ENCODE assay signal across 23 cellular contexts in the genomic region with DNA sequence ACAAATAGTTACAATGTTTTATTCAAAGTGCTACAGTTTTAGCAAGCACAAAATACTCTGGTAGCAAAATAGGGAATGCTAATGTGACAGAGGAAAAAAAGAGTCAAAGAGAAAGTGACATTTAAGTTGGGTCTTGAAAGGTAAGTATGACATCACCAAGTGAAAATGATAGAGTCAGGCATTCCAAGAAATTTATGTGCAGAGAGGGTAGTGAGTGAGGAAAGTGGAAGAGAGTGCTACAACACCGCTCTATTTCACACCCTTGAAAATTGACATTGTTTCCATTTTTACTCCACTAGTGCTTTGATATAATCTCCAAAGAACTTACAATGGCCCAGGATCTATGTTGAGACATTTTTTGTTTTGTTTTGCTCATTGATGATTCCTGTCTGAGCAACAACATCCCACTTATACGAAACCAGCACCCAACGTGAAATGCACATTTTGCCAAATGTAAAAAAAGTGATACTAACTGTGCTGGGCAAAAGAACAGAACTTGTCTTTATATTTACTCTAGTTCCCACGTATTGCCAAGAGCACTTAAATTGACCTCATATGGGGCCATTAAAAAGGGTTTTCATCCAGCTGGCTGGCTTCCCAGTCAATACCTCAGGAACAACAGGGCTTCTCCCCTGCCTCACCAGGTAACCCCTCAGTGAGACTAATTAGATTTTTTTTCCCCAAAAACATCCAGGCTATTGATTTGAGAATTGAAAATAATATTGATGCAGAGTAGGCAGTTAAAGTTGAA.
DNase-seq lines count a peak whose midpoint lies in the region; ATAC-seq and TF ChIP-seq lines count a peak whose summit lies in the region.
"Had no signal": no experiment of that assay in that cellular context is flagged by ENCODE, and none has a peak within 500 bp of the region (broad histone marks: within the 10 kb centered on the region; RNA-seq: fewer than 3 reads in every experiment).

No MANE protein-coding gene starts in this region.

- peak; percentile 21 to 83 for ATAC-seq in lower lobe of right lung
- ATAC-seq in naive thymus-derived CD4-positive, alpha-beta T cell: no peak
- ATAC-seq: activated T-helper 17 cell treated with anti-CD3 and anti-CD28 coated beads, Interleukin-2, amount 50 U/mL, for 72 hours; GM12878; HCT116; Panc1 had no signal

- H3K27me3 ChIP-seq in lower lobe of right lung (ENCODE audit: low read depth) (no peaks in the 10 kb centered on the region), tibial artery (no peaks in the 10 kb centered on the region)
- H3K27me3 ChIP-seq in naive thymus-derived CD4-positive, alpha-beta T cell (ENCODE audit: control insufficient read depth in 2 of 2, insufficient read depth in 2 of 2, low read length in 2 of 2): no peaks in the 10 kb centered on the region
- H3K27me3 ChIP-seq: sigmoid colon, vagina had no signal

- no peak for TF ChIP-seq EP300 in Ishikawa (IDR thresholded peaks at IDR 0.05; ENCODE audit: borderline replicate concordance)

- H3K27ac ChIP-seq in lower lobe of right lung (no peak overlapping the region), tibial artery (no peak overlapping the region)
- H3K27ac ChIP-seq in naive thymus-derived CD4-positive, alpha-beta T cell (ENCODE audit: low read depth, low read length): no peak overlapping the region
- H3K27ac ChIP-seq: HL-60, sigmoid colon, vagina had no signal

- no peak for TF ChIP-seq CTCF in lower lobe of right lung (IDR thresholded peaks at IDR 0.05)
- no peak for TF ChIP-seq CTCF in tibial artery (IDR thresholded peaks at IDR 0.05)

- no peak overlapping the region for H3K4me3 Mint-ChIP-seq in naive thymus-derived CD4-positive, alpha-beta T cell
- H3K4me3 Mint-ChIP-seq: activated B cell treated with CpG ODN at 0.5 μM for 24 hours; activated T-helper 17 cell treated with anti-CD3 and anti-CD28 coated beads, Interleukin-2, amount 50 U/mL, for 72 hours; IgD-negative memory B cell had no signal

- POLR2A ChIA-PET in naive thymus-derived CD4-positive, alpha-beta T cell (lab: Charles Lee): no interaction called here

- peak; percentile 24 to 79 (median 32) for DNase-seq in NCI-H1417 (lab: John Stamatoyannopoulos, UW)
- peak; percentile 22 for DNase-seq in NCI-H748 treated with DMSO at 0.1 percent for 48 hours (lab: John Stamatoyannopoulos, UW)
- DNase-seq in lower lobe of right lung: no peak
- no peak for DNase-seq in naive thymus-derived CD4-positive, alpha-beta T cell
- DNase-seq in tibial artery: no peak
- DNase-seq in NCI-H2171 treated with DMSO at 0.1 percent for 48 hours (lab: John Stamatoyannopoulos, UW): no peak
- DNase-seq: activated B cell treated with CpG ODN at 0.5 μM for 24 hours; AML-193; Calu3; central memory CD4-positive, alpha-beta T cell; effector CD8-positive, alpha-beta T cell; GDM1; head of caudate nucleus; NCI-H82; sigmoid colon had no signal

- peaks cover 0 to 3% (median under 1%) of the 10 kb centered on the region in 11 donors for H3K9me3 Mint-ChIP-seq in naive thymus-derived CD4-positive, alpha-beta T cell

- no peak for TF ChIP-seq RAD21 in Ishikawa (IDR thresholded peaks at IDR 0.05; ENCODE audit: low read depth)

- CTCF ChIA-PET in naive thymus-derived CD4-positive, alpha-beta T cell (lab: Charles Lee): no interaction called here

- H3K4me1 Mint-ChIP-seq in naive thymus-derived CD4-positive, alpha-beta T cell: no peaks in the 10 kb centered on the region
- H3K4me1 Mint-ChIP-seq: activated B cell treated with CpG ODN at 0.5 μM for 24 hours; activated T-helper 17 cell treated with anti-CD3 and anti-CD28 coated beads, Interleukin-2, amount 50 U/mL, for 72 hours; IgD-negative memory B cell had no signal

- intact Hi-C loops in lower lobe of right lung (cut with DNase I): no loop called here
- intact Hi-C loops in naive thymus-derived CD4-positive, alpha-beta T cell (cut with micrococcal nuclease): no loop called here
- intact Hi-C loops in tibial artery (cut with DNase I; ENCODE audit: low total_unique reads): no loop called here

- H3K36me3 Mint-ChIP-seq in naive thymus-derived CD4-positive, alpha-beta T cell: no peaks in the 10 kb centered on the region
- H3K36me3 Mint-ChIP-seq: IgD-negative memory B cell had no signal

- H3K27me3 Mint-ChIP-seq in naive thymus-derived CD4-positive, alpha-beta T cell: peaks cover 0 to 36% (median 20%) of the 10 kb centered on the region in 5 donors

- H3K36me3 ChIP-seq in lower lobe of right lung (no peaks in the 10 kb centered on the region), tibial artery (no peaks in the 10 kb centered on the region)
- no peaks in the 10 kb centered on the region for H3K36me3 ChIP-seq in naive thymus-derived CD4-positive, alpha-beta T cell (ENCODE audit: control insufficient read depth in 2 of 3, insufficient read depth in 3 of 3, low read length in 3 of 3)
- H3K36me3 ChIP-seq: sigmoid colon, vagina had no signal

- H3K4me3 ChIP-seq in lower lobe of right lung: no peak overlapping the region
- no peak overlapping the region for H3K4me3 ChIP-seq in naive thymus-derived CD4-positive, alpha-beta T cell (ENCODE audit: low read length)
- no peak overlapping the region for H3K4me3 ChIP-seq in tibial artery
- H3K4me3 ChIP-seq: GM12878, sigmoid colon, vagina had no signal

- no peaks in the 10 kb centered on the region for H3K4me1 ChIP-seq in lower lobe of right lung
- no peaks in the 10 kb centered on the region for H3K4me1 ChIP-seq in naive thymus-derived CD4-positive, alpha-beta T cell (ENCODE audit: control insufficient read depth in 2 of 2, insufficient read depth in 2 of 2, low read length in 2 of 2)
- H3K4me1 ChIP-seq in tibial artery: no peaks in the 10 kb centered on the region
- H3K4me1 ChIP-seq: sigmoid colon, vagina had no signal

- no peak overlapping the region for H3K27ac Mint-ChIP-seq in naive thymus-derived CD4-positive, alpha-beta T cell
- H3K27ac Mint-ChIP-seq: activated B cell treated with CpG ODN at 0.5 μM for 24 hours; activated T-helper 17 cell treated with anti-CD3 and anti-CD28 coated beads, Interleukin-2, amount 50 U/mL, for 72 hours; IgD-negative memory B cell had no signal

- no peaks in the 10 kb centered on the region for H3K9me3 ChIP-seq in lower lobe of right lung
- no peaks in the 10 kb centered on the region for H3K9me3 ChIP-seq in naive thymus-derived CD4-positive, alpha-beta T cell (ENCODE audit: control insufficient read depth in 2 of 3, low read length in 3 of 3)
- peaks cover 0 to 11% (median 0%) of the 10 kb centered on the region in 3 donors for H3K9me3 ChIP-seq in tibial artery
- H3K9me3 ChIP-seq: sigmoid colon, vagina had no signal

TF ChIP-seq in Ishikawa, 13 proteins besides CTCF, POLR2A, EP300 and RAD21:
- TF ChIP-seq, protein P1, sequence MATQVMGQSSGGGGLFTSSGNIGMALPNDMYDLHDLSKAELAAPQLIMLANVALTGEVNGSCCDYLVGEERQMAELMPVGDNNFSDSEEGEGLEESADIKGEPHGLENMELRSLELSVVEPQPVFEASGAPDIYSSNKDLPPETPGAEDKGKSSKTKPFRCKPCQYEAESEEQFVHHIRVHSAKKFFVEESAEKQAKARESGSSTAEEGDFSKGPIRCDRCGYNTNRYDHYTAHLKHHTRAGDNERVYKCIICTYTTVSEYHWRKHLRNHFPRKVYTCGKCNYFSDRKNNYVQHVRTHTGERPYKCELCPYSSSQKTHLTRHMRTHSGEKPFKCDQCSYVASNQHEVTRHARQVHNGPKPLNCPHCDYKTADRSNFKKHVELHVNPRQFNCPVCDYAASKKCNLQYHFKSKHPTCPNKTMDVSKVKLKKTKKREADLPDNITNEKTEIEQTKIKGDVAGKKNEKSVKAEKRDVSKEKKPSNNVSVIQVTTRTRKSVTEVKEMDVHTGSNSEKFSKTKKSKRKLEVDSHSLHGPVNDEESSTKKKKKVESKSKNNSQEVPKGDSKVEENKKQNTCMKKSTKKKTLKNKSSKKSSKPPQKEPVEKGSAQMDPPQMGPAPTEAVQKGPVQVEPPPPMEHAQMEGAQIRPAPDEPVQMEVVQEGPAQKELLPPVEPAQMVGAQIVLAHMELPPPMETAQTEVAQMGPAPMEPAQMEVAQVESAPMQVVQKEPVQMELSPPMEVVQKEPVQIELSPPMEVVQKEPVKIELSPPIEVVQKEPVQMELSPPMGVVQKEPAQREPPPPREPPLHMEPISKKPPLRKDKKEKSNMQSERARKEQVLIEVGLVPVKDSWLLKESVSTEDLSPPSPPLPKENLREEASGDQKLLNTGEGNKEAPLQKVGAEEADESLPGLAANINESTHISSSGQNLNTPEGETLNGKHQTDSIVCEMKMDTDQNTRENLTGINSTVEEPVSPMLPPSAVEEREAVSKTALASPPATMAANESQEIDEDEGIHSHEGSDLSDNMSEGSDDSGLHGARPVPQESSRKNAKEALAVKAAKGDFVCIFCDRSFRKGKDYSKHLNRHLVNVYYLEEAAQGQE (IDR thresholded peaks at IDR 0.05; ENCODE audit: low read depth): no peak
- TF ChIP-seq CREB1 (IDR thresholded peaks at IDR 0.05; ENCODE audit: low read depth): no peak
- TF ChIP-seq, protein P2, sequence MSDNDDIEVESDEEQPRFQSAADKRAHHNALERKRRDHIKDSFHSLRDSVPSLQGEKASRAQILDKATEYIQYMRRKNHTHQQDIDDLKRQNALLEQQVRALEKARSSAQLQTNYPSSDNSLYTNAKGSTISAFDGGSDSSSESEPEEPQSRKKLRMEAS (IDR thresholded peaks at IDR 0.05): no peak
- no peak for TF ChIP-seq YY1 (IDR thresholded peaks at IDR 0.05; ENCODE audit: low read depth)
- no peak for TF ChIP-seq CEBPB (IDR thresholded peaks at IDR 0.05)
- TF ChIP-seq FOXM1 (IDR thresholded peaks at IDR 0.05; ENCODE audit: borderline replicate concordance, low read depth): no peak
- TF ChIP-seq NFIC (IDR thresholded peaks at IDR 0.05): 0 out of 2 replicates have a peak, but pooled peaks have one; percentile 34

Comparison
In these comparisons a context has a peak if more than half of its experiments do, and no peak if none do; other contexts are left out.
1. DNase-seq: peak in NCI-H1417 (3 of 3) and NCI-H748 treated with DMSO at 0.1 percent for 48 hours (single experiment); none in lower lobe of right lung (single experiment), naive thymus-derived CD4-positive, alpha-beta T cell (0 of 9), tibial artery (0 of 2) and NCI-H2171 treated with DMSO at 0.1 percent for 48 hours (single experiment).